32 cellular contexts compared by ENCODE assay signal in genomic region chr10:91418417-91418816, GRCh38.
"Had no signal": no experiment of that assay in that cellular context is flagged by ENCODE, and none has a peak within 500 bp of the region (broad histone marks: within the 10 kb centered on the region; RNA-seq: fewer than 3 reads in every experiment).

No MANE protein-coding gene starts in this region.

- H3K27ac Mint-ChIP-seq: activated B cell treated with CpG ODN at 0.5 μM for 24 hours; activated CD8-positive, alpha-beta T cell treated with anti-CD3 and anti-CD28 coated beads for 36 hours; activated naive CD8-positive, alpha-beta T cell; activated T-helper 17 cell treated with anti-CD3 and anti-CD28 coated beads, Interleukin-2, amount 50 U/mL, for 72 hours; T-helper 17 cell; T-helper 2 cell treated with Interferon-gamma antibody and Interleukin-4, amounts not matched to agents 5 μg/mL and 100 μg/mL, for 36 hours had no signal

- H3K27me3 Mint-ChIP-seq: activated B cell treated with CpG ODN at 0.5 μM for 24 hours; activated CD8-positive, alpha-beta T cell treated with anti-CD3 and anti-CD28 coated beads for 36 hours; activated naive CD8-positive, alpha-beta T cell; activated T-helper 17 cell treated with anti-CD3 and anti-CD28 coated beads, Interleukin-2, amount 50 U/mL, for 72 hours; central memory CD8-positive, alpha-beta T cell; T-helper 17 cell had no signal

- H3K4me3 Mint-ChIP-seq: activated B cell treated with CpG ODN at 0.5 μM for 24 hours; activated CD8-positive, alpha-beta T cell treated with anti-CD3 and anti-CD28 coated beads for 36 hours; activated naive CD8-positive, alpha-beta T cell; activated T-cell treated with anti-CD3 and anti-CD28 coated beads, Interleukin-2, amount 50 U/mL, for 4 hours; activated T-helper 17 cell treated with anti-CD3 and anti-CD28 coated beads, Interleukin-2, amount 50 U/mL, for 72 hours; central memory CD8-positive, alpha-beta T cell; T-helper 17 cell; T-helper 2 cell treated with Interferon-gamma antibody and Interleukin-4, amounts not matched to agents 5 μg/mL and 100 μg/mL, for 36 hours had no signal

- FAIRE-seq: astrocyte, bronchial epithelial cell, colon, endometrium, endothelial cell of umbilical vein had no signal

- H3K9me3 Mint-ChIP-seq: activated B cell treated with CpG ODN at 0.5 μM for 24 hours; activated CD8-positive, alpha-beta T cell treated with anti-CD3 and anti-CD28 coated beads for 36 hours; activated T-cell treated with anti-CD3 and anti-CD28 coated beads, Interleukin-2, amount 50 U/mL, for 4 hours; activated T-helper 17 cell treated with anti-CD3 and anti-CD28 coated beads, Interleukin-2, amount 50 U/mL, for 72 hours; central memory CD8-positive, alpha-beta T cell; T-helper 2 cell treated with Interferon-gamma antibody and Interleukin-4, amounts not matched to agents 5 μg/mL and 100 μg/mL, for 36 hours had no signal

- DNase-seq: activated B cell treated with CpG ODN at 0.5 μM for 24 hours; activated CD4-positive, alpha-beta T cell treated with anti-CD3 and anti-CD28 coated beads for 48 hours; activated CD4-positive, alpha-beta T cell treated with anti-CD3 and anti-CD28 coated beads, Interleukin-2, amount 50 U/mL, for 1 hour; activated CD4-positive, alpha-beta T cell treated with anti-CD3 and anti-CD28 coated beads, Interleukin-2, amount 50 U/mL, for 48 hours; activated CD8-positive, alpha-beta memory T cell treated with anti-CD3 and anti-CD28 coated beads for 24 hours; activated CD8-positive, alpha-beta T cell treated with anti-CD3 and anti-CD28 coated beads for 36 hours; activated effector memory CD4-positive, alpha-beta T cell treated with Interleukin-2 at 50 U/mL for 16 hours; activated gamma-delta T cell treated with Interleukin-2 at 50 U/mL for 16 hours; activated naive CD4-positive, alpha-beta T cell treated with anti-CD3 and anti-CD28 coated beads, Interleukin-2, amount 50 U/mL, for 16 hours; activated naive CD4-positive, alpha-beta T cell treated with Interleukin-2 at 50 U/mL for 16 hours; activated T-cell treated with anti-CD3 and anti-CD28 coated beads, Interleukin-2, amount 50 U/mL, for 4 hours; amniotic stem cell; anterior cingulate cortex; brain microvascular endothelial cell; effector CD8-positive, alpha-beta T cell; esophagus squamous epithelium; foreskin melanocyte; heart right ventricle; T-helper 17 cell; T1000; WERI-Rb-1 had no signal

- ATAC-seq: activated CD4-positive, CD25-positive, alpha-beta regulatory T cell treated with anti-CD3 and anti-CD28 coated beads, Interleukin-2, amount 50 U/mL, for 24 hours; activated CD8-positive, alpha-beta T cell treated with anti-CD3 and anti-CD28 coated beads for 36 hours; activated T-cell treated with anti-CD3 and anti-CD28 coated beads, Interleukin-2, amount 50 U/mL, for 4 hours; activated T-helper 17 cell treated with anti-CD3 and anti-CD28 coated beads, Interleukin-2, amount 50 U/mL, for 72 hours; gastroesophageal sphincter; T-helper 17 cell had no signal

- H3K36me3 Mint-ChIP-seq: activated naive CD8-positive, alpha-beta T cell had no signal
